ENCODE assay signal across 1 cellular context in the genomic region with DNA sequence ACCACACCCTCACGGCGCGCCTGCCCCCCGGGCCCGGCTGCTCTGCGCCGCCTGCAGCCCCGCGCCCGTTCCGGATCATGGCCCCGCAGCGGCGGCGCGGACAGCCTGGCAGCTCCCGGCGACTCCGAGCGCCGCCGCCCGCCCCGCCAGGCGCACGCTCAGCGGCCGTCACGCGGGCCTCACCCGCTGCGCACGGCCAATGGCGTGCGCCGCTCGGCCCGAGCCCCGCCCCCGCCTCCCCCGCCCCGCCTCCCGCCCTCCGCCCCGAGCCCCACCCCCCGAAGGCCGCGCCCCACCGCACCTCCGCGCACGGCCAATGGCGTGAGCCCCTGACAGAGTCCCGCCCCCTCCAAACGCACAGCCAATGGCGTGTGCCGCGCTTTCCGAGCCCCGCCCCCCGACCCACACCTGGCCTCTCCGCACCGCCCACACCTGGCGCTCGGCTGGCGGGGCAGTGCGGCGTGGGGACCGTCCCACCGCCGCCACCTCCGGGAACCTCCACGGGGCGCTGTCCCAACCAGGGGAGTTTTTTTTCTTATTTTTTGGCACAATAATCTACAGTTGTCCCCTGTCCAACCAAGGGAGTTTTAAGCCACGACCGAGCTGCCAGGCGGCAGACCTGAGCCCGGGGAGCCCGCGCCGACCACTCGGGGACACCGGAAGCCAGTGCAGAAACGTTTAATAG.
A peak's percentile ranks its signal among the peaks of the same experiment; 100 is the strongest.
TF ChIP-seq lines count a peak whose summit lies in the region.

A gene (minus strand): TSS at position 123 of the 685 bp plus-strand sequence. CDS start 44 bp downstream, at position 79.

TF ChIP-seq in K562, 482 proteins besides CTCF, POLR2A, EP300 and RAD21 (continued from another document and continues in another):
- TF ChIP-seq SIN3A (IDR thresholded peaks at IDR 0.05; ENCODE audit: borderline replicate concordance in 2 of 2, control insufficient read depth in 1 of 2, low read depth in 2 of 2, low read length in 2 of 2) (peak in 1 of 2 experiments; percentile 65; a peak in 1 of 4 replicates), PPARD (CRISPR knock-in tag; IDR thresholded peaks at IDR 0.05) (no peak), PHF20 (IDR thresholded peaks at IDR 0.05; ENCODE audit: partially characterized antibody) (no peak), POLR2G (IDR thresholded peaks at IDR 0.05; ENCODE audit: low read depth, low read length) (peak; percentile 72), CHD2 (IDR thresholded peaks at IDR 0.05; ENCODE audit: low read depth, low read length) (no peak), SP1 (CRISPR knock-in tag; IDR thresholded peaks at IDR 0.05) (0 out of 2 replicates have a peak, but pooled peaks have one; percentile 15), EGR1 (conservative IDR thresholded peaks at IDR 0.05) (peak; percentile 60), BACH1 (tag; IDR thresholded peaks at IDR 0.05) (no peak), GTF2F1 (IDR thresholded peaks at IDR 0.05; ENCODE audit: low read depth, low read length) (no peak), CREBBP (IDR thresholded peaks at IDR 0.05; ENCODE audit: low read depth, low read length) (no peak), ZNF212 (CRISPR knock-in tag; IDR thresholded peaks at IDR 0.05) (no peak), ZC3H8 (IDR thresholded peaks at IDR 0.05) (no peak), MBD2 (IDR thresholded peaks at IDR 0.05; ENCODE audit: borderline replicate concordance, low read depth) (peak; percentile 44; the same call in 1 of the 2 replicates), CBFB (CRISPR knock-in tag; IDR thresholded peaks at IDR 0.05) (no peak), ZNF121 (CRISPR knock-in tag; conservative IDR thresholded peaks at IDR 0.05) (no peak), SMARCC2 (IDR thresholded peaks at IDR 0.05; ENCODE audit: low read depth) (no peak), SLC30A9 (CRISPR knock-in tag; IDR thresholded peaks at IDR 0.05) (no peak), ZNF324 (CRISPR knock-in tag; IDR thresholded peaks at IDR 0.05) (no peak), POLR2AphosphoS2 (IDR thresholded peaks at IDR 0.05; ENCODE audit: low read length) (peak; percentile 90), SNRNP70 (optimal IDR thresholded peaks at IDR 0.05; ENCODE audit: low read depth, low read length) (no peak), RBFOX2 (IDR thresholded peaks at IDR 0.05; ENCODE audit: low read depth, low read length) (peak; percentile 25; the same call in 1 of the 2 replicates), MCM7 (IDR thresholded peaks at IDR 0.05) (no peak), KAT8 (IDR thresholded peaks at IDR 0.05; ENCODE audit: low read depth) (no peak)
- TF ChIP-seq, protein P1, sequence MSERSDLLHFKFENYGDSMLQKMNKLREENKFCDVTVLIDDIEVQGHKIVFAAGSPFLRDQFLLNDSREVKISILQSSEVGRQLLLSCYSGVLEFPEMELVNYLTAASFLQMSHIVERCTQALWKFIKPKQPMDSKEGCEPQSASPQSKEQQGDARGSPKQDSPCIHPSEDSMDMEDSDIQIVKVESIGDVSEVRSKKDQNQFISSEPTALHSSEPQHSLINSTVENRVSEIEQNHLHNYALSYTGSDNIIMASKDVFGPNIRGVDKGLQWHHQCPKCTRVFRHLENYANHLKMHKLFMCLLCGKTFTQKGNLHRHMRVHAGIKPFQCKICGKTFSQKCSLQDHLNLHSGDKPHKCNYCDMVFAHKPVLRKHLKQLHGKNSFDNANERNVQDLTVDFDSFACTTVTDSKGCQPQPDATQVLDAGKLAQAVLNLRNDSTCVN (CRISPR knock-in tag; IDR thresholded peaks at IDR 0.05) = no peak
- TF ChIP-seq, protein P2, sequence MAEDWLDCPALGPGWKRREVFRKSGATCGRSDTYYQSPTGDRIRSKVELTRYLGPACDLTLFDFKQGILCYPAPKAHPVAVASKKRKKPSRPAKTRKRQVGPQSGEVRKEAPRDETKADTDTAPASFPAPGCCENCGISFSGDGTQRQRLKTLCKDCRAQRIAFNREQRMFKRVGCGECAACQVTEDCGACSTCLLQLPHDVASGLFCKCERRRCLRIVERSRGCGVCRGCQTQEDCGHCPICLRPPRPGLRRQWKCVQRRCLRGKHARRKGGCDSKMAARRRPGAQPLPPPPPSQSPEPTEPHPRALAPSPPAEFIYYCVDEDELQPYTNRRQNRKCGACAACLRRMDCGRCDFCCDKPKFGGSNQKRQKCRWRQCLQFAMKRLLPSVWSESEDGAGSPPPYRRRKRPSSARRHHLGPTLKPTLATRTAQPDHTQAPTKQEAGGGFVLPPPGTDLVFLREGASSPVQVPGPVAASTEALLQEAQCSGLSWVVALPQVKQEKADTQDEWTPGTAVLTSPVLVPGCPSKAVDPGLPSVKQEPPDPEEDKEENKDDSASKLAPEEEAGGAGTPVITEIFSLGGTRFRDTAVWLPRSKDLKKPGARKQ (CRISPR knock-in tag; IDR thresholded peaks at IDR 0.05) = no peak
- TF ChIP-seq, protein P3, sequence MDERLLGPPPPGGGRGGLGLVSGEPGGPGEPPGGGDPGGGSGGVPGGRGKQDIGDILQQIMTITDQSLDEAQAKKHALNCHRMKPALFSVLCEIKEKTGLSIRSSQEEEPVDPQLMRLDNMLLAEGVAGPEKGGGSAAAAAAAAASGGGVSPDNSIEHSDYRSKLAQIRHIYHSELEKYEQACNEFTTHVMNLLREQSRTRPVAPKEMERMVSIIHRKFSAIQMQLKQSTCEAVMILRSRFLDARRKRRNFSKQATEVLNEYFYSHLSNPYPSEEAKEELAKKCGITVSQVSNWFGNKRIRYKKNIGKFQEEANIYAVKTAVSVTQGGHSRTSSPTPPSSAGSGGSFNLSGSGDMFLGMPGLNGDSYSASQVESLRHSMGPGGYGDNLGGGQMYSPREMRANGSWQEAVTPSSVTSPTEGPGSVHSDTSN (CRISPR knock-in tag; IDR thresholded peaks at IDR 0.05; ENCODE audit: low read depth) = no peak
- TF ChIP-seq, protein P3 (tag; conservative IDR thresholded peaks at IDR 0.05; ENCODE audit: low read depth) = no peak
- TF ChIP-seq, protein P4, sequence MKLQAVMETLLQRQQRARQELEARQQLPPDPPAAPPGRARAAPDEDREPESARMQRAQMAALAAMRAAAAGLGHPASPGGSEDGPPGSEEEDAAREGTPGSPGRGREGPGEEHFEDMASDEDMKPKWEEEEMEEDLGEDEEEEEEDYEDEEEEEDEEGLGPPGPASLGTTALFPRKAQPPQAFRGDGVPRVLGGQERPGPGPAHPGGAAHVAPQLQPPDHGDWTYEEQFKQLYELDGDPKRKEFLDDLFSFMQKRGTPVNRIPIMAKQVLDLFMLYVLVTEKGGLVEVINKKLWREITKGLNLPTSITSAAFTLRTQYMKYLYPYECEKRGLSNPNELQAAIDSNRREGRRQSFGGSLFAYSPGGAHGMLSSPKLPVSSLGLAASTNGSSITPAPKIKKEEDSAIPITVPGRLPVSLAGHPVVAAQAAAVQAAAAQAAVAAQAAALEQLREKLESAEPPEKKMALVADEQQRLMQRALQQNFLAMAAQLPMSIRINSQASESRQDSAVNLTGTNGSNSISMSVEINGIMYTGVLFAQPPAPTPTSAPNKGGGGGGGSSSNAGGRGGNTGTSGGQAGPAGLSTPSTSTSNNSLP (IDR thresholded peaks at IDR 0.05; ENCODE audit: borderline replicate concordance, low read depth, low read length) = no peak
- TF ChIP-seq, protein P5, sequence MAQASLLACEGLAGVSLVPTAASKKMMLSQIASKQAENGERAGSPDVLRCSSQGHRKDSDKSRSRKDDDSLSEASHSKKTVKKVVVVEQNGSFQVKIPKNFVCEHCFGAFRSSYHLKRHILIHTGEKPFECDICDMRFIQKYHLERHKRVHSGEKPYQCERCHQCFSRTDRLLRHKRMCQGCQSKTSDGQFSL (CRISPR knock-in tag; IDR thresholded peaks at IDR 0.05) = no peak
- TF ChIP-seq, protein P5 (tag; IDR thresholded peaks at IDR 0.05) = no peak
- TF ChIP-seq, protein P6, sequence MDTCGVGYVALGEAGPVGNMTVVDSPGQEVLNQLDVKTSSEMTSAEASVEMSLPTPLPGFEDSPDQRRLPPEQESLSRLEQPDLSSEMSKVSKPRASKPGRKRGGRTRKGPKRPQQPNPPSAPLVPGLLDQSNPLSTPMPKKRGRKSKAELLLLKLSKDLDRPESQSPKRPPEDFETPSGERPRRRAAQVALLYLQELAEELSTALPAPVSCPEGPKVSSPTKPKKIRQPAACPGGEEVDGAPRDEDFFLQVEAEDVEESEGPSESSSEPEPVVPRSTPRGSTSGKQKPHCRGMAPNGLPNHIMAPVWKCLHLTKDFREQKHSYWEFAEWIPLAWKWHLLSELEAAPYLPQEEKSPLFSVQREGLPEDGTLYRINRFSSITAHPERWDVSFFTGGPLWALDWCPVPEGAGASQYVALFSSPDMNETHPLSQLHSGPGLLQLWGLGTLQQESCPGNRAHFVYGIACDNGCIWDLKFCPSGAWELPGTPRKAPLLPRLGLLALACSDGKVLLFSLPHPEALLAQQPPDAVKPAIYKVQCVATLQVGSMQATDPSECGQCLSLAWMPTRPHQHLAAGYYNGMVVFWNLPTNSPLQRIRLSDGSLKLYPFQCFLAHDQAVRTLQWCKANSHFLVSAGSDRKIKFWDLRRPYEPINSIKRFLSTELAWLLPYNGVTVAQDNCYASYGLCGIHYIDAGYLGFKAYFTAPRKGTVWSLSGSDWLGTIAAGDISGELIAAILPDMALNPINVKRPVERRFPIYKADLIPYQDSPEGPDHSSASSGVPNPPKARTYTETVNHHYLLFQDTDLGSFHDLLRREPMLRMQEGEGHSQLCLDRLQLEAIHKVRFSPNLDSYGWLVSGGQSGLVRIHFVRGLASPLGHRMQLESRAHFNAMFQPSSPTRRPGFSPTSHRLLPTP (IDR thresholded peaks at IDR 0.05; ENCODE audit: borderline replicate concordance, extremely low read depth, insufficient read length) = no peak
- TF ChIP-seq, protein P7, sequence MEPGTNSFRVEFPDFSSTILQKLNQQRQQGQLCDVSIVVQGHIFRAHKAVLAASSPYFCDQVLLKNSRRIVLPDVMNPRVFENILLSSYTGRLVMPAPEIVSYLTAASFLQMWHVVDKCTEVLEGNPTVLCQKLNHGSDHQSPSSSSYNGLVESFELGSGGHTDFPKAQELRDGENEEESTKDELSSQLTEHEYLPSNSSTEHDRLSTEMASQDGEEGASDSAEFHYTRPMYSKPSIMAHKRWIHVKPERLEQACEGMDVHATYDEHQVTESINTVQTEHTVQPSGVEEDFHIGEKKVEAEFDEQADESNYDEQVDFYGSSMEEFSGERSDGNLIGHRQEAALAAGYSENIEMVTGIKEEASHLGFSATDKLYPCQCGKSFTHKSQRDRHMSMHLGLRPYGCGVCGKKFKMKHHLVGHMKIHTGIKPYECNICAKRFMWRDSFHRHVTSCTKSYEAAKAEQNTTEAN (CRISPR knock-in tag; IDR thresholded peaks at IDR 0.05) = no peak
- TF ChIP-seq, protein P8, sequence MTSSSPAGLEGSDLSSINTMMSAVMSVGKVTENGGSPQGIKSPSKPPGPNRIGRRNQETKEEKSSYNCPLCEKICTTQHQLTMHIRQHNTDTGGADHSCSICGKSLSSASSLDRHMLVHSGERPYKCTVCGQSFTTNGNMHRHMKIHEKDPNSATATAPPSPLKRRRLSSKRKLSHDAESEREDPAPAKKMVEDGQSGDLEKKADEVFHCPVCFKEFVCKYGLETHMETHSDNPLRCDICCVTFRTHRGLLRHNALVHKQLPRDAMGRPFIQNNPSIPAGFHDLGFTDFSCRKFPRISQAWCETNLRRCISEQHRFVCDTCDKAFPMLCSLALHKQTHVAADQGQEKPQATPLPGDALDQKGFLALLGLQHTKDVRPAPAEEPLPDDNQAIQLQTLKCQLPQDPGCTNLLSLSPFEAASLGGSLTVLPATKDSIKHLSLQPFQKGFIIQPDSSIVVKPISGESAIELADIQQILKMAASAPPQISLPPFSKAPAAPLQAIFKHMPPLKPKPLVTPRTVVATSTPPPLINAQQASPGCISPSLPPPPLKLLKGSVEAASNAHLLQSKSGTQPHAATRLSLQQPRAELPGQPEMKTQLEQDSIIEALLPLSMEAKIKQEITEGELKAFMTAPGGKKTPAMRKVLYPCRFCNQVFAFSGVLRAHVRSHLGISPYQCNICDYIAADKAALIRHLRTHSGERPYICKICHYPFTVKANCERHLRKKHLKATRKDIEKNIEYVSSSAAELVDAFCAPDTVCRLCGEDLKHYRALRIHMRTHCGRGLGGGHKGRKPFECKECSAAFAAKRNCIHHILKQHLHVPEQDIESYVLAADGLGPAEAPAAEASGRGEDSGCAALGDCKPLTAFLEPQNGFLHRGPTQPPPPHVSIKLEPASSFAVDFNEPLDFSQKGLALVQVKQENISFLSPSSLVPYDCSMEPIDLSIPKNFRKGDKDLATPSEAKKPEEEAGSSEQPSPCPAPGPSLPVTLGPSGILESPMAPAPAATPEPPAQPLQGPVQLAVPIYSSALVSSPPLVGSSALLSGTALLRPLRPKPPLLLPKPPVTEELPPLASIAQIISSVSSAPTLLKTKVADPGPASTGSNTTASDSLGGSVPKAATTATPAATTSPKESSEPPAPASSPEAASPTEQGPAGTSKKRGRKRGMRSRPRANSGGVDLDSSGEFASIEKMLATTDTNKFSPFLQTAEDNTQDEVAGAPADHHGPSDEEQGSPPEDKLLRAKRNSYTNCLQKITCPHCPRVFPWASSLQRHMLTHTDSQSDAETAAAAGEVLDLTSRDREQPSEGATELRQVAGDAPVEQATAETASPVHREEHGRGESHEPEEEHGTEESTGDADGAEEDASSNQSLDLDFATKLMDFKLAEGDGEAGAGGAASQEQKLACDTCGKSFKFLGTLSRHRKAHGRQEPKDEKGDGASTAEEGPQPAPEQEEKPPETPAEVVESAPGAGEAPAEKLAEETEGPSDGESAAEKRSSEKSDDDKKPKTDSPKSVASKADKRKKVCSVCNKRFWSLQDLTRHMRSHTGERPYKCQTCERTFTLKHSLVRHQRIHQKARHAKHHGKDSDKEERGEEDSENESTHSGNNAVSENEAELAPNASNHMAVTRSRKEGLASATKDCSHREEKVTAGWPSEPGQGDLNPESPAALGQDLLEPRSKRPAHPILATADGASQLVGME (CRISPR knock-in tag; IDR thresholded peaks at IDR 0.05) = no peak
- TF ChIP-seq, protein P9, sequence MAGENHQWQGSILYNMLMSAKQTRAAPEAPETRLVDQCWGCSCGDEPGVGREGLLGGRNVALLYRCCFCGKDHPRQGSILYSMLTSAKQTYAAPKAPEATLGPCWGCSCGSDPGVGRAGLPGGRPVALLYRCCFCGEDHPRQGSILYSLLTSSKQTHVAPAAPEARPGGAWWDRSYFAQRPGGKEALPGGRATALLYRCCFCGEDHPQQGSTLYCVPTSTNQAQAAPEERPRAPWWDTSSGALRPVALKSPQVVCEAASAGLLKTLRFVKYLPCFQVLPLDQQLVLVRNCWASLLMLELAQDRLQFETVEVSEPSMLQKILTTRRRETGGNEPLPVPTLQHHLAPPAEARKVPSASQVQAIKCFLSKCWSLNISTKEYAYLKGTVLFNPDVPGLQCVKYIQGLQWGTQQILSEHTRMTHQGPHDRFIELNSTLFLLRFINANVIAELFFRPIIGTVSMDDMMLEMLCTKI (IDR thresholded peaks at IDR 0.05; ENCODE audit: partially characterized antibody) = no peak
- TF ChIP-seq, protein P10, sequence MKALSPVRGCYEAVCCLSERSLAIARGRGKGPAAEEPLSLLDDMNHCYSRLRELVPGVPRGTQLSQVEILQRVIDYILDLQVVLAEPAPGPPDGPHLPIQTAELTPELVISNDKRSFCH (CRISPR knock-in tag; IDR thresholded peaks at IDR 0.05) = no peak
- TF ChIP-seq, protein P10 (tag; IDR thresholded peaks at IDR 0.05) = no peak
